Comparison of ENCODE assay signal across 15 cellular contexts in genomic region chr5:39437469-39437868, GRCh38. TPM values are rescaled to one million over a fixed set of nuclear protein-coding genes. Genes with fewer than 3 reads are reported as not detected.
A peak's percentile ranks its signal among the peaks of the same experiment; 100 is the strongest.
DNase-seq lines count a peak whose midpoint lies in the region; ATAC-seq, FAIRE-seq and TF ChIP-seq lines count a peak whose summit lies in the region.
"Had no signal": no experiment of that assay in that cellular context is flagged by ENCODE, and none has a peak within 500 bp of the region (broad histone marks: within the 10 kb centered on the region; RNA-seq: fewer than 3 reads in every experiment).

No MANE protein-coding gene starts in this region.

- TF ChIP-seq CTCF in A549 (IDR thresholded peaks at IDR 0.05): no peak
- no peak for TF ChIP-seq CTCF in chondrocyte (IDR thresholded peaks at IDR 0.05)
- no peak for TF ChIP-seq CTCF in heart left ventricle (IDR thresholded peaks at IDR 0.05)

- H3K27ac Mint-ChIP-seq in chondrocyte (ENCODE audit: unreplicated experiment): peak overlapping the region; percentile 25
- H3K27ac Mint-ChIP-seq in activated naive CD4-positive, alpha-beta T cell treated with anti-CD3 and anti-CD28 coated beads, Interleukin-2, amount 50 U/mL, for 72 hours: no peak overlapping the region
- H3K27ac Mint-ChIP-seq: dendritic cell treated with granulocyte-macrophage colony-stimulating factor and Interleukin-4, amounts not matched to agents 40 ng/mL and 50 ng/mL, for 4 days had no signal

- no peak for FAIRE-seq in A549 (lab: Jason Lieb, UNC)
- FAIRE-seq: A204.1, frontal cortex had no signal

- POLR2A ChIA-PET in A549 (lab: Yijun Ruan, JAX): no interaction called here

- peaks cover 34% of the 10 kb centered on the region; the same call in 2 of the 3 replicates for H3K4me1 ChIP-seq in A549
- H3K4me1 ChIP-seq in heart left ventricle: peaks cover 0 to 29% (median 11%) of the 10 kb centered on the region in 12 donors
- H3K4me1 ChIP-seq: thyroid gland had no signal

- WGBS in A549 (ENCODE audit: missing lambda C conversion rate): 0% methylated on average over 1 of the region's 1 CpG
- 0 to 7% (median 4%) methylated on average over 1 of the region's 1 CpG for WGBS in heart left ventricle, 4 donors

- H3K4me3 Mint-ChIP-seq in chondrocyte (ENCODE audit: unreplicated experiment): no peak overlapping the region
- H3K4me3 Mint-ChIP-seq: dendritic cell treated with granulocyte-macrophage colony-stimulating factor and Interleukin-4, amounts not matched to agents 40 ng/mL and 50 ng/mL, for 4 days had no signal

- CTCF ChIA-PET in A549 (lab: Yijun Ruan, JAX): interaction anchor here (0.8 to 4.7 kb wide), 6 partner anchors 9 to 110 kb away, joined by 3 to 23 read pairs (median 4); partner anchors contain the start of gene DAB2

- ATAC-seq in A549 (peak; percentile 71 to 72; a peak in 4 of 6 replicates), HG03175 (IDR thresholded peaks at IDR 0.05; ENCODE audit: unreplicated experiment) (peak; percentile 61), heart left ventricle (no peak)
- no peak for ATAC-seq in activated naive CD4-positive, alpha-beta T cell treated with anti-CD3 and anti-CD28 coated beads, Interleukin-2, amount 50 U/mL, for 72 hours
- ATAC-seq: left cardiac atrium had no signal

- H3K27ac ChIP-seq in A549 (peak overlapping the region; percentile 50 to 57; a peak in 5 of 6 replicates), heart left ventricle (no peak overlapping the region)
- H3K27ac ChIP-seq: SJSA1, thyroid gland had no signal

- no peaks in the 10 kb centered on the region for H3K27me3 ChIP-seq in heart left ventricle
- H3K27me3 ChIP-seq: SJSA1, thyroid gland had no signal

- H3K36me3 Mint-ChIP-seq in chondrocyte (ENCODE audit: low read depth): no peaks in the 10 kb centered on the region
- no peaks in the 10 kb centered on the region for H3K36me3 Mint-ChIP-seq in activated naive CD4-positive, alpha-beta T cell treated with anti-CD3 and anti-CD28 coated beads, Interleukin-2, amount 50 U/mL, for 72 hours

- H3K9me3 Mint-ChIP-seq in chondrocyte (ENCODE audit: low read depth): no peaks in the 10 kb centered on the region
- H3K9me3 Mint-ChIP-seq in activated naive CD4-positive, alpha-beta T cell treated with anti-CD3 and anti-CD28 coated beads, Interleukin-2, amount 50 U/mL, for 72 hours: no peaks in the 10 kb centered on the region

- H3K9me3 ChIP-seq in A549 (no peaks in the 10 kb centered on the region), heart left ventricle (no peaks in the 10 kb centered on the region)
- H3K9me3 ChIP-seq: SJSA1, thyroid gland had no signal

- TF ChIP-seq RAD21 in A549 (conservative IDR thresholded peaks at IDR 0.05 in 1 of 2, IDR thresholded peaks at IDR 0.05 in 1 of 2): no peak

- peak overlapping the region; percentile 38 for H3K4me2 ChIP-seq in A549

- H3K36me3 ChIP-seq in heart left ventricle: no peaks in the 10 kb centered on the region
- H3K36me3 ChIP-seq: SJSA1, thyroid gland had no signal

- no peak for TF ChIP-seq POLR2A in A549 (IDR thresholded peaks at IDR 0.05; ENCODE audit: low read length)
- no peak for TF ChIP-seq POLR2A in heart left ventricle (IDR thresholded peaks at IDR 0.05)

- H3K4me1 Mint-ChIP-seq in chondrocyte (ENCODE audit: low read depth): peaks cover 37% of the 10 kb centered on the region

- intact Hi-C loops in heart left ventricle (cut with DNase I): no loop called here

- H3K4me3 ChIP-seq in A549: no peak overlapping the region
- H3K4me3 ChIP-seq in heart left ventricle: no peak overlapping the region
- H3K4me3 ChIP-seq: SJSA1, thyroid gland had no signal

- DNase-seq in A549 (ENCODE audit: low read depth in 1 of 2, low spot score in 1 of 2): peak in 1 of 2 experiments; percentile 62
- DNase-seq in chondrocyte (ENCODE audit: low spot score): no peak
- DNase-seq in lung microvascular endothelial cell (ENCODE audit: low read depth in 2 of 2): peak; percentile 52 to 57
- DNase-seq in heart left ventricle: no peak
- no peak for DNase-seq in activated naive CD4-positive, alpha-beta T cell treated with anti-CD3 and anti-CD28 coated beads, Interleukin-2, amount 50 U/mL, for 72 hours (ENCODE audit: low spot score in 2 of 2)
- no peak for DNase-seq in T1000 (lab: John Stamatoyannopoulos, UW)
- no peak for DNase-seq in NCI-H2029 (lab: John Stamatoyannopoulos, UW)
- DNase-seq: COR-L47, left cardiac atrium, thyroid gland had no signal

- H3K27me3 Mint-ChIP-seq in chondrocyte (ENCODE audit: low read depth): no peaks in the 10 kb centered on the region

- no peak for TF ChIP-seq EP300 in A549 (IDR thresholded peaks at IDR 0.05)

TF ChIP-seq in A549, 52 proteins besides CTCF, POLR2A, EP300 and RAD21:
- TF ChIP-seq EHMT2 (IDR thresholded peaks at IDR 0.05; ENCODE audit: low read depth) (no peak), POLR2AphosphoS2 (conservative IDR thresholded peaks at IDR 0.05; ENCODE audit: low read length) (no peak), FOSL2 (IDR thresholded peaks at IDR 0.05) (no peak), FOSL2 (CRISPR knock-in tag; IDR thresholded peaks at IDR 0.05) (no peak), CHD4 (IDR thresholded peaks at IDR 0.05; ENCODE audit: borderline replicate concordance) (no peak), HES2 (IDR thresholded peaks at IDR 0.05) (no peak), HDAC2 (IDR thresholded peaks at IDR 0.05) (no peak), HOXB13 (CRISPR knock-in tag; IDR thresholded peaks at IDR 0.05; ENCODE audit: low read depth) (no peak), GATA3 (IDR thresholded peaks at IDR 0.05; ENCODE audit: borderline replicate concordance) (no peak), BCL3 (IDR thresholded peaks at IDR 0.05) (no peak), PBX3 (IDR thresholded peaks at IDR 0.05) (no peak), KDM1A (IDR thresholded peaks at IDR 0.05; ENCODE audit: low read depth) (no peak), PHF8 (IDR thresholded peaks at IDR 0.05; ENCODE audit: borderline replicate concordance, low read depth) (no peak), JUN (IDR thresholded peaks at IDR 0.05) (no peak)

RNA-seq across cellular contexts. Expression of gene DAB2, which starts 12.7 kb away (rescaled TPM):
- polyA plus RNA-seq in A549 (2011; rRNA removed) (14.4 and 17.1 TPM in 2 replicates), A549 (2017; fragmentation: RNase III; extraction: RNeasy Plus Mini Kit Qiagen cat#74134 plus additional on column Dnase treatment) (10.5 to 13.6 TPM (median 12.6 TPM) in 3 replicates), heart left ventricle (1 to 10 TPM; 7.8 to 9.5 TPM)
- polyA plus RNA-seq in A549 (2012; cell fraction: cytosol; rRNA removed): 3.3 and 5.0 TPM in 2 replicates
- polyA plus RNA-seq in A549 (2012; cell fraction: nucleus; rRNA removed): 4.6 and 6.4 TPM in 2 replicates
- 15.8 and 16.5 TPM in 2 replicates for polyA minus RNA-seq in A549 (2011; rRNA and poly(A)+ RNA removed)
- total RNA-seq in chondrocyte (82.7 to 108 TPM (median 84.4 TPM) in 3 replicates), lung microvascular endothelial cell (78.8 and 94.8 TPM in 2 replicates), heart left ventricle (100 to 1,000 TPM in 1 of 9 donors, 10 to 100 TPM in 8; 17.6 to 157 (median 26.1) TPM)
- under 1 TPM in 1 of 2 donors, not detected in 1; 0.50 TPM for total RNA-seq in activated naive CD4-positive, alpha-beta T cell treated with anti-CD3 and anti-CD28 coated beads, Interleukin-2, amount 50 U/mL, for 72 hours

Comparison
In these comparisons a context has a peak if more than half of its experiments do, and no peak if none do; other contexts are left out.
1. ATAC-seq: peak in A549 (2 of 2) and HG03175 (single experiment); none in heart left ventricle (0 of 4) and activated naive CD4-positive, alpha-beta T cell treated with anti-CD3 and anti-CD28 coated beads, Interleukin-2, amount 50 U/mL, for 72 hours (0 of 2).
2. DNase-seq: peak in lung microvascular endothelial cell (2 of 2); none in chondrocyte (single experiment), heart left ventricle (0 of 5), activated naive CD4-positive, alpha-beta T cell treated with anti-CD3 and anti-CD28 coated beads, Interleukin-2, amount 50 U/mL, for 72 hours (0 of 2), T1000 (single experiment) and NCI-H2029 (single experiment).
3. H3K27ac ChIP-seq: peak in A549 (2 of 2); none in heart left ventricle (0 of 12).
4. RNA of gene DAB2, which starts 12.7 kb away (total RNA-seq): 82.7 to 108 TPM in chondrocyte, 78.8 to 94.8 TPM in lung microvascular endothelial cell and 17.6 to 157 TPM in heart left ventricle; 0.50 TPM in activated naive CD4-positive, alpha-beta T cell treated with anti-CD3 and anti-CD28 coated beads, Interleukin-2, amount 50 U/mL, for 72 hours; every median in the first group is over 10 times any median in the second.